Comparison of ENCODE assay signal across 8 cellular contexts in genomic region chr6:136289327-136289578, GRCh38. TPM values are rescaled to one million over a fixed set of nuclear protein-coding genes. Genes with fewer than 3 reads are reported as not detected.
DNase-seq lines count a peak whose midpoint lies in the region; ATAC-seq and TF ChIP-seq lines count a peak whose summit lies in the region.

No MANE protein-coding gene starts in this region.

- peak overlapping the region; percentile 91 for H3K4me3 Mint-ChIP-seq in activated CD8-positive, alpha-beta T cell treated with anti-CD3 and anti-CD28 coated beads for 36 hours

- H3K4me1 Mint-ChIP-seq in activated CD8-positive, alpha-beta T cell treated with anti-CD3 and anti-CD28 coated beads for 36 hours (ENCODE audit: low read depth): peaks cover 43% of the 10 kb centered on the region

- peak overlapping the region; percentile 74 for H3K4me3 ChIP-seq in lower lobe of right lung

- H3K9me3 ChIP-seq in lower lobe of right lung: no peaks in the 10 kb centered on the region

- peak overlapping the region; percentile 100 for H3K27ac Mint-ChIP-seq in activated CD8-positive, alpha-beta T cell treated with anti-CD3 and anti-CD28 coated beads for 36 hours

- CTCF ChIA-PET in activated CD8-positive, alpha-beta T cell treated with anti-CD3 and anti-CD28 coated beads for 36 hours (lab: Charles Lee): interaction anchor here (1.1 to 1.7 kb wide), 6 partner anchors 16 to 503 kb away, joined by 3 to 6 read pairs (median 4); partner anchors contain the start of genes MAP3K5 and MTFR2

- H3K27ac ChIP-seq in lower lobe of right lung: peak overlapping the region; percentile 100

- ATAC-seq in GM19372 (IDR thresholded peaks at IDR 0.05; ENCODE audit: low read depth, unreplicated experiment) (peak; percentile 33), HG03521 (IDR thresholded peaks at IDR 0.05; ENCODE audit: unreplicated experiment) (peak; percentile 33), lower lobe of right lung (peak; percentile 91 to 93)
- peak; percentile 54 for ATAC-seq in activated CD8-positive, alpha-beta T cell treated with anti-CD3 and anti-CD28 coated beads for 36 hours

- H3K27me3 Mint-ChIP-seq in activated CD8-positive, alpha-beta T cell treated with anti-CD3 and anti-CD28 coated beads for 36 hours: no peaks in the 10 kb centered on the region

- no peaks in the 10 kb centered on the region for H3K27me3 ChIP-seq in lower lobe of right lung (ENCODE audit: low read depth)

- H3K9me3 Mint-ChIP-seq in activated CD8-positive, alpha-beta T cell treated with anti-CD3 and anti-CD28 coated beads for 36 hours: no peaks in the 10 kb centered on the region

- H3K4me1 ChIP-seq in lower lobe of right lung: peaks cover 51% of the 10 kb centered on the region

- no peaks in the 10 kb centered on the region for H3K36me3 ChIP-seq in lower lobe of right lung

- POLR2A ChIA-PET in activated CD8-positive, alpha-beta T cell treated with anti-CD3 and anti-CD28 coated beads for 36 hours (lab: Charles Lee): interaction anchor here (0.6 to 6.5 kb wide), 13 partner anchors 8 to 1646 kb away, joined by 3 to 88 read pairs (median 6); partner anchors contain the start of genes AHI1, MAP3K5, MTFR2 and MYB

- peak; percentile 91 for DNase-seq in Ammon's horn (ENCODE audit: low spot score)
- peak; percentile 92 for DNase-seq in NCI-H748 treated with DMSO at 0.1 percent for 48 hours (lab: John Stamatoyannopoulos, UW)
- DNase-seq in activated CD8-positive, alpha-beta T cell treated with anti-CD3 and anti-CD28 coated beads for 36 hours: peak; percentile 93
- DNase-seq in ecto neural progenitor cell (ENCODE audit: low spot score): peak; percentile 95
- peak; percentile 95 for DNase-seq in lower lobe of right lung
- peak; percentile 85 for DNase-seq in stimulated activated CD4-positive, alpha-beta T cell treated with anti-CD3 and anti-CD28 coated beads, Interleukin-4, amount 100 ng/mL, for 48 hours (ENCODE audit: low read depth in 2 of 2)

- H3K36me3 Mint-ChIP-seq in activated CD8-positive, alpha-beta T cell treated with anti-CD3 and anti-CD28 coated beads for 36 hours (ENCODE audit: low read depth): peaks cover 45% of the 10 kb centered on the region

- intact Hi-C loops in activated CD8-positive, alpha-beta T cell treated with anti-CD3 and anti-CD28 coated beads for 36 hours (cut with micrococcal nuclease): loop anchor here (5.0 kb wide), 1 partner anchor 37 kb away; the partner anchor contains the start of gene MTFR2
- intact Hi-C loops in lower lobe of right lung (cut with DNase I): no loop called here

- TF ChIP-seq CTCF in activated CD8-positive, alpha-beta T cell treated with anti-CD3 and anti-CD28 coated beads for 36 hours (IDR thresholded peaks at IDR 0.05): no peak
- TF ChIP-seq CTCF in lower lobe of right lung (IDR thresholded peaks at IDR 0.05): peak; percentile 44

RNA-seq across cellular contexts. Expression of gene BCLAF1, which starts 0.4 kb away (rescaled TPM):
- total RNA-seq in activated CD8-positive, alpha-beta T cell treated with anti-CD3 and anti-CD28 coated beads for 36 hours: 100 to 1,000 TPM; 128 to 137 TPM
- 132 TPM for total RNA-seq in lower lobe of right lung

RNA-seq across cellular contexts. Expression of gene MTFR2, which starts 39.1 kb away (rescaled TPM):
- 10 to 100 TPM; 20.9 to 23.9 TPM for total RNA-seq in activated CD8-positive, alpha-beta T cell treated with anti-CD3 and anti-CD28 coated beads for 36 hours
- total RNA-seq in lower lobe of right lung: 1.5 TPM

Comparison
In these comparisons a context has a peak if more than half of its experiments do, and no peak if none do; other contexts are left out.
1. Peak in every context shown above with its lines: DNase-seq, ATAC-seq, H3K4me3 ChIP-seq and H3K27ac ChIP-seq.
2. ATAC-seq: peak in every context shown above with its lines; median percentile 92 in lower lobe of right lung; 54 in activated CD8-positive, alpha-beta T cell treated with anti-CD3 and anti-CD28 coated beads for 36 hours; 33 in GM19372; 33 in HG03521.